2 cellular contexts compared by ENCODE assay signal in genomic region chr12:53502983-53503728, GRCh38.
TF ChIP-seq lines count a peak whose summit lies in the region.

No MANE protein-coding gene starts in this region.

TF ChIP-seq in GM23338, 12 proteins besides CTCF, POLR2A, EP300 and RAD21:
- TF ChIP-seq STAT1 (IDR thresholded peaks at IDR 0.05; ENCODE audit: unreplicated experiment), result no peak
- TF ChIP-seq EZH2phosphoT487 (IDR thresholded peaks at IDR 0.05; ENCODE audit: unreplicated experiment), result no peak
- no peak for TF ChIP-seq EZH2 (IDR thresholded peaks at IDR 0.05; ENCODE audit: low read depth, unreplicated experiment)
- TF ChIP-seq POLR2AphosphoS5 (IDR thresholded peaks at IDR 0.05; ENCODE audit: low read depth), result no peak
- TF ChIP-seq ZNF462 (CRISPR knock-in tag; IDR thresholded peaks at IDR 0.05), result no peak
- no peak for TF ChIP-seq NANOG (IDR thresholded peaks at IDR 0.05; ENCODE audit: borderline replicate concordance)
- no peak for TF ChIP-seq ZNF331 (CRISPR knock-in tag; IDR thresholded peaks at IDR 0.05; ENCODE audit: low read depth)
- TF ChIP-seq, protein P1, sequence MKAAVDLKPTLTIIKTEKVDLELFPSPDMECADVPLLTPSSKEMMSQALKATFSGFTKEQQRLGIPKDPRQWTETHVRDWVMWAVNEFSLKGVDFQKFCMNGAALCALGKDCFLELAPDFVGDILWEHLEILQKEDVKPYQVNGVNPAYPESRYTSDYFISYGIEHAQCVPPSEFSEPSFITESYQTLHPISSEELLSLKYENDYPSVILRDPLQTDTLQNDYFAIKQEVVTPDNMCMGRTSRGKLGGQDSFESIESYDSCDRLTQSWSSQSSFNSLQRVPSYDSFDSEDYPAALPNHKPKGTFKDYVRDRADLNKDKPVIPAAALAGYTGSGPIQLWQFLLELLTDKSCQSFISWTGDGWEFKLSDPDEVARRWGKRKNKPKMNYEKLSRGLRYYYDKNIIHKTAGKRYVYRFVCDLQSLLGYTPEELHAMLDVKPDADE (IDR thresholded peaks at IDR 0.05), result no peak
- TF ChIP-seq ZNF114 (CRISPR knock-in tag; IDR thresholded peaks at IDR 0.05), result no peak
- TF ChIP-seq, protein P2, sequence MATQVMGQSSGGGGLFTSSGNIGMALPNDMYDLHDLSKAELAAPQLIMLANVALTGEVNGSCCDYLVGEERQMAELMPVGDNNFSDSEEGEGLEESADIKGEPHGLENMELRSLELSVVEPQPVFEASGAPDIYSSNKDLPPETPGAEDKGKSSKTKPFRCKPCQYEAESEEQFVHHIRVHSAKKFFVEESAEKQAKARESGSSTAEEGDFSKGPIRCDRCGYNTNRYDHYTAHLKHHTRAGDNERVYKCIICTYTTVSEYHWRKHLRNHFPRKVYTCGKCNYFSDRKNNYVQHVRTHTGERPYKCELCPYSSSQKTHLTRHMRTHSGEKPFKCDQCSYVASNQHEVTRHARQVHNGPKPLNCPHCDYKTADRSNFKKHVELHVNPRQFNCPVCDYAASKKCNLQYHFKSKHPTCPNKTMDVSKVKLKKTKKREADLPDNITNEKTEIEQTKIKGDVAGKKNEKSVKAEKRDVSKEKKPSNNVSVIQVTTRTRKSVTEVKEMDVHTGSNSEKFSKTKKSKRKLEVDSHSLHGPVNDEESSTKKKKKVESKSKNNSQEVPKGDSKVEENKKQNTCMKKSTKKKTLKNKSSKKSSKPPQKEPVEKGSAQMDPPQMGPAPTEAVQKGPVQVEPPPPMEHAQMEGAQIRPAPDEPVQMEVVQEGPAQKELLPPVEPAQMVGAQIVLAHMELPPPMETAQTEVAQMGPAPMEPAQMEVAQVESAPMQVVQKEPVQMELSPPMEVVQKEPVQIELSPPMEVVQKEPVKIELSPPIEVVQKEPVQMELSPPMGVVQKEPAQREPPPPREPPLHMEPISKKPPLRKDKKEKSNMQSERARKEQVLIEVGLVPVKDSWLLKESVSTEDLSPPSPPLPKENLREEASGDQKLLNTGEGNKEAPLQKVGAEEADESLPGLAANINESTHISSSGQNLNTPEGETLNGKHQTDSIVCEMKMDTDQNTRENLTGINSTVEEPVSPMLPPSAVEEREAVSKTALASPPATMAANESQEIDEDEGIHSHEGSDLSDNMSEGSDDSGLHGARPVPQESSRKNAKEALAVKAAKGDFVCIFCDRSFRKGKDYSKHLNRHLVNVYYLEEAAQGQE (IDR thresholded peaks at IDR 0.05; ENCODE audit: unreplicated experiment), result no peak
- TF ChIP-seq CREB1 (CRISPR knock-in tag; IDR thresholded peaks at IDR 0.05; ENCODE audit: low read depth), result no peak
- no peak for TF ChIP-seq JUNB (IDR thresholded peaks at IDR 0.05; ENCODE audit: unreplicated experiment)
TF ChIP-seq in GM23338: peak in this region for 0.

TF ChIP-seq in K562, 482 proteins besides CTCF, POLR2A, EP300 and RAD21:
- no peak for TF ChIP-seq CREM (IDR thresholded peaks at IDR 0.05; ENCODE audit: low read depth)
- TF ChIP-seq SRF (CRISPR knock-in tag; IDR thresholded peaks at IDR 0.05), result no peak
- TF ChIP-seq CREB5 (CRISPR knock-in tag; IDR thresholded peaks at IDR 0.05), result no peak
- TF ChIP-seq JUN (IDR thresholded peaks at IDR 0.05; ENCODE audit: borderline replicate concordance, low read depth, low read length), result no peak
- TF ChIP-seq JUN (CRISPR knock-in tag; IDR thresholded peaks at IDR 0.05; ENCODE audit: borderline replicate concordance), result 0 out of 2 replicates have a peak, but pooled peaks have one; percentile 35
- 0 out of 2 replicates have a peak, but pooled peaks have one; percentile 29 for TF ChIP-seq ZNF143 (CRISPR knock-in tag; IDR thresholded peaks at IDR 0.05)
- TF ChIP-seq OTX1 (CRISPR knock-in tag; IDR thresholded peaks at IDR 0.05), result no peak
